In the genomic region with DNA sequence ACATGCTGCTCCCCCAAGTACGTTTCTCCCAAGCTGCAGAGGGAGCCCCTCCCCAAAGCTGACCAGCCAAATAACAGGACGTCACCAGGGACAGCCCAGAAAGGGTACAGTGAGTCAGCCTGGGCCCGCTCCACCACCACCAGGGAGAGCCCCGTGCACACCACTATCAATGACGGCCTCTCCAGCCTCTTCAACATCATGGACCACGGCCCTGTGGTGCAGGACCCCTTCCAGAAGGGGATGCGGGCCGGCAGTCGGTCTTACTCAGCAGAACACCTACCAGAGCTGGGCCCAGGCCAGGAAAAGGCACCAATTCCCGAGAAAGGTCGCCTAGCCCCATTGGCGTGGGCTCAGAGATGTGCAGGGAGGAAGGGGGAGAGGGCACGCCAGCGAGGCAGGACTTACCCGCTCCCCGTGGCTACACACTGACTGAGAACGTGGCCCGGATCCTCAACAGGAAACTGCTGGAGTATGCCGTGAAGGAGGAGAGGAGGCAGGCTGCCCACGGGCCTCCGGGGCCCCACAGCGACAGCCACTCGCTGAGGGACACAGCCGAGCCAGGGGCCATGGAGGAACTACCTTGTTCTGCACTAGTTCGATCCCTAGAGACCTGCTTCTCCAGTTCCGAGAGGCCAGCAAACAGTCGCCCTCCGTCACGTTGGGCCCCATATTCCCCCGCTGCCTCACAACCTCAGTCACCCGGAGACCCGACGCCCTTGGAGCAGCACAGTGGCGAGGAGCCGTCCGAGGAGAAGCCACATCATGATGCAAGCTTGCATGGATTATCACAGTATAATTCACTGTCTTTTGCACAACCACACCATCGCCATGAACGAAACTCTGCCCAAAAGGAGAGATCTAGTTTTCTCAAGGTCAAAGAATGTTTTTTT, we compare ENCODE assay signal across 19 cellular contexts.
DNase-seq lines count a peak whose midpoint lies in the region; ATAC-seq and TF ChIP-seq lines count a peak whose summit lies in the region.
"Had no signal": no experiment of that assay in that cellular context is flagged by ENCODE, and none has a peak within 500 bp of the region (broad histone marks: within the 10 kb centered on the region; RNA-seq: fewer than 3 reads in every experiment).

No MANE protein-coding gene starts in this region.

- H2AFZ ChIP-seq in mesenchymal stem cell (ENCODE audit: low read depth, low read length), result no peak overlapping the region
- H2AFZ ChIP-seq: GM23338 had no signal

- H3K4me3 ChIP-seq in mesenchymal stem cell (ENCODE audit: insufficient read depth in 1 of 2, low read depth in 1 of 2, low read length in 2 of 2) (no peak overlapping the region), upper lobe of left lung (no peak overlapping the region)
- H3K4me3 ChIP-seq: GM23338, K562 had no signal

- peaks cover 5% of the 10 kb centered on the region; the same call in 1 of the 2 replicates for H3K9me3 Mint-ChIP-seq in WTC11
- no peaks in the 10 kb centered on the region for H3K9me3 Mint-ChIP-seq in activated T-helper 1 cell treated with anti-CD3 and anti-CD28 coated beads, Interleukin-12 subunit alpha, Interleukin-12 subunit beta, Interleukin-2, Interleukin-4 antibody, amounts not matched to agents 30 ng/mL and 10 ng/mL and 1 ng/mL, durations not matched to agents 14 hours and 24 hours and 36 hours
- H3K9me3 Mint-ChIP-seq: GM23338 had no signal

- POLR2A ChIA-PET in WTC11 (lab: Charles Lee), result no interaction called here

- no peak for TF ChIP-seq EP300 in upper lobe of left lung (IDR thresholded peaks at IDR 0.05)

- no peak overlapping the region for H3K23ac ChIP-seq in mesenchymal stem cell (ENCODE audit: low read length in 2 of 2)

- WGBS in mesenchymal stem cell, result 92% methylated on average over 38 of the region's 38 CpGs
- 85 to 91% methylated on average over 19 to 38 of the region's 38 CpGs for WGBS in upper lobe of left lung, 2 donors

- no peaks in the 10 kb centered on the region for H3K27me3 ChIP-seq in mesenchymal stem cell (ENCODE audit: control insufficient read depth in 1 of 2, insufficient read depth in 1 of 2, low read length in 2 of 2)
- H3K27me3 ChIP-seq in upper lobe of left lung, result no peaks in the 10 kb centered on the region
- H3K27me3 ChIP-seq: BE2C had no signal

- H3K36me3 Mint-ChIP-seq in WTC11, result no peaks in the 10 kb centered on the region
- H3K36me3 Mint-ChIP-seq in activated T-helper 1 cell treated with anti-CD3 and anti-CD28 coated beads, Interleukin-12 subunit alpha, Interleukin-12 subunit beta, Interleukin-2, Interleukin-4 antibody, amounts not matched to agents 30 ng/mL and 10 ng/mL and 1 ng/mL, durations not matched to agents 14 hours and 24 hours and 36 hours (ENCODE audit: low read depth), result no peaks in the 10 kb centered on the region
- H3K36me3 Mint-ChIP-seq: CD4-positive, alpha-beta memory T cell had no signal

- no peak overlapping the region for H3K4me3 Mint-ChIP-seq in WTC11
- H3K4me3 Mint-ChIP-seq in activated T-helper 1 cell treated with anti-CD3 and anti-CD28 coated beads, Interleukin-12 subunit alpha, Interleukin-12 subunit beta, Interleukin-2, Interleukin-4 antibody, amounts not matched to agents 30 ng/mL and 10 ng/mL and 1 ng/mL, durations not matched to agents 14 hours and 24 hours and 36 hours, result no peak overlapping the region
- H3K4me3 Mint-ChIP-seq: CD4-positive, alpha-beta memory T cell; GM23338 had no signal

- H3K9me3 ChIP-seq in mesenchymal stem cell (ENCODE audit: control insufficient read depth, low read length) (no peaks in the 10 kb centered on the region), upper lobe of left lung (no peaks in the 10 kb centered on the region)
- H3K9me3 ChIP-seq: BE2C had no signal

- DNase-seq in WTC11 (ENCODE audit: low spot score) (peak; percentile 8), brain pericyte (ENCODE audit: low read depth, low spot score) (peak; percentile 20), mesenchymal stem cell (no peak), upper lobe of left lung (peak in 1 of 2 donors; percentile 71)
- no peak for DNase-seq in activated T-helper 1 cell treated with anti-CD3 and anti-CD28 coated beads, Interleukin-12 subunit alpha, Interleukin-12 subunit beta, Interleukin-2, Interleukin-4 antibody, amounts not matched to agents 30 ng/mL and 10 ng/mL and 1 ng/mL, durations not matched to agents 14 hours and 24 hours and 36 hours (ENCODE audit: low spot score)
- no peak for DNase-seq in activated effector memory CD4-positive, alpha-beta T cell treated with anti-CD3 and anti-CD28 coated beads, Interleukin-2, amount 50 U/mL, for 16 hours
- DNase-seq: BE2C; CD4-positive, alpha-beta memory T cell; DND-41; GDM1; NCI-H1436; NCI-H2081 treated with DMSO at 0.1 percent for 48 hours; NCI-H524 treated with DMSO at 0.1 percent for 48 hours; NK-92 treated with Interleukin-12 subunit alpha and Interleukin-12 subunit beta, amount 100 ng/mL, for 24 hours; OCI-M1 had no signal

- H3K27ac Mint-ChIP-seq in WTC11, result no peak overlapping the region
- no peak overlapping the region for H3K27ac Mint-ChIP-seq in activated T-helper 1 cell treated with anti-CD3 and anti-CD28 coated beads, Interleukin-12 subunit alpha, Interleukin-12 subunit beta, Interleukin-2, Interleukin-4 antibody, amounts not matched to agents 30 ng/mL and 10 ng/mL and 1 ng/mL, durations not matched to agents 14 hours and 24 hours and 36 hours
- H3K27ac Mint-ChIP-seq: CD4-positive, alpha-beta memory T cell; GM23338 had no signal

- no peak overlapping the region for H2BK12ac ChIP-seq in mesenchymal stem cell (ENCODE audit: low read length in 2 of 2)

- no peak overlapping the region for H4K8ac ChIP-seq in mesenchymal stem cell (ENCODE audit: low read length)

- peak overlapping the region; percentile 2 for H3K27ac ChIP-seq in mesenchymal stem cell (ENCODE audit: low read length, poor library complexity, severe bottlenecking)
- no peak overlapping the region for H3K27ac ChIP-seq in upper lobe of left lung
- H3K27ac ChIP-seq: HL-60 had no signal

- no peak overlapping the region for H3K9ac ChIP-seq in mesenchymal stem cell (ENCODE audit: low read length)

- H3K4me1 Mint-ChIP-seq in WTC11, result no peaks in the 10 kb centered on the region
- H3K4me1 Mint-ChIP-seq in activated T-helper 1 cell treated with anti-CD3 and anti-CD28 coated beads, Interleukin-12 subunit alpha, Interleukin-12 subunit beta, Interleukin-2, Interleukin-4 antibody, amounts not matched to agents 30 ng/mL and 10 ng/mL and 1 ng/mL, durations not matched to agents 14 hours and 24 hours and 36 hours (ENCODE audit: low read depth), result no peaks in the 10 kb centered on the region
- H3K4me1 Mint-ChIP-seq: CD4-positive, alpha-beta memory T cell; GM23338 had no signal

- no peak overlapping the region for H3K4ac ChIP-seq in mesenchymal stem cell (ENCODE audit: low read depth in 1 of 2, low read length in 2 of 2)

- H3K79me1 ChIP-seq in mesenchymal stem cell (replicated peaks; ENCODE audit: low read length, poor library complexity, severe bottlenecking), result no peaks in the 10 kb centered on the region

- no peaks in the 10 kb centered on the region for H3K27me3 Mint-ChIP-seq in WTC11 (ENCODE audit: low read depth)
- no peaks in the 10 kb centered on the region for H3K27me3 Mint-ChIP-seq in activated T-helper 1 cell treated with anti-CD3 and anti-CD28 coated beads, Interleukin-12 subunit alpha, Interleukin-12 subunit beta, Interleukin-2, Interleukin-4 antibody, amounts not matched to agents 30 ng/mL and 10 ng/mL and 1 ng/mL, durations not matched to agents 14 hours and 24 hours and 36 hours (ENCODE audit: insufficient read depth)
- H3K27me3 Mint-ChIP-seq: CD4-positive, alpha-beta memory T cell had no signal

- H2AK5ac ChIP-seq in mesenchymal stem cell (ENCODE audit: low read length, severe bottlenecking), result peak overlapping the region; percentile 16

- no peak for TF ChIP-seq POLR2A in upper lobe of left lung (IDR thresholded peaks at IDR 0.05)

- H3K18ac ChIP-seq in mesenchymal stem cell (ENCODE audit: low read depth in 1 of 2, low read length in 2 of 2), result peak overlapping the region in 1 of 2 experiments; percentile 11

- TF ChIP-seq CTCF in WTC11 (IDR thresholded peaks at IDR 0.05) (no peak), upper lobe of left lung (IDR thresholded peaks at IDR 0.05) (no peak)

- H3K36me3 ChIP-seq in mesenchymal stem cell (ENCODE audit: control insufficient read depth in 1 of 2, insufficient read depth in 2 of 2, low read depth in 1 of 2, low read length in 2 of 2) (no peaks in the 10 kb centered on the region), upper lobe of left lung (no peaks in the 10 kb centered on the region)
- H3K36me3 ChIP-seq: BE2C had no signal

- H4K91ac ChIP-seq in mesenchymal stem cell (ENCODE audit: low read length), result no peak overlapping the region

- ATAC-seq in WTC11 (peak; percentile 32; the same call in 1 of the 2 replicates), upper lobe of left lung (ENCODE audit: low FRiP score in 2 of 2) (peak; percentile 16 to 46), GM18517 (IDR thresholded peaks at IDR 0.05; ENCODE audit: unreplicated experiment) (no peak)
- ATAC-seq: GM23338, K562 had no signal

- H2BK15ac ChIP-seq in mesenchymal stem cell (ENCODE audit: low read depth, poor library complexity, severe bottlenecking), result no peak overlapping the region

- no peak overlapping the region for H3K14ac ChIP-seq in mesenchymal stem cell (ENCODE audit: low read length in 2 of 2)

- intact Hi-C loops in activated T-helper 1 cell treated with anti-CD3 and anti-CD28 coated beads, Interleukin-12 subunit alpha, Interleukin-12 subunit beta, Interleukin-2, Interleukin-4 antibody, amounts not matched to agents 30 ng/mL and 10 ng/mL and 1 ng/mL, durations not matched to agents 14 hours and 24 hours and 36 hours (cut with micrococcal nuclease), result no loop called here

- H2BK120ac ChIP-seq in mesenchymal stem cell (ENCODE audit: low read depth, low read length), result no peak overlapping the region

- CTCF ChIA-PET in WTC11 (lab: Charles Lee), result no interaction called here

- peaks cover 6% of the 10 kb centered on the region for H3K4me1 ChIP-seq in mesenchymal stem cell (ENCODE audit: control insufficient read depth, insufficient read depth, low read depth, low read length)
- no peaks in the 10 kb centered on the region for H3K4me1 ChIP-seq in upper lobe of left lung
- H3K4me1 ChIP-seq: BE2C had no signal

- H2BK5ac ChIP-seq in mesenchymal stem cell (ENCODE audit: low read depth, low read length, poor library complexity, severe bottlenecking), result no peak overlapping the region

- no peak overlapping the region for H3K4me2 ChIP-seq in mesenchymal stem cell (ENCODE audit: low read length, poor library complexity, severe bottlenecking)
- H3K4me2 ChIP-seq: GM23338 had no signal

Comparison
In these comparisons a context has a peak if more than half of its experiments do, and no peak if none do; other contexts are left out.
1. DNase-seq: peak in WTC11 (single experiment) and brain pericyte (single experiment); none in mesenchymal stem cell (single experiment), activated T-helper 1 cell treated with anti-CD3 and anti-CD28 coated beads, Interleukin-12 subunit alpha, Interleukin-12 subunit beta, Interleukin-2, Interleukin-4 antibody, amounts not matched to agents 30 ng/mL and 10 ng/mL and 1 ng/mL, durations not matched to agents 14 hours and 24 hours and 36 hours (single experiment) and activated effector memory CD4-positive, alpha-beta T cell treated with anti-CD3 and anti-CD28 coated beads, Interleukin-2, amount 50 U/mL, for 16 hours (single experiment).